9 cellular contexts compared by ENCODE assay signal in genomic region chr19:13037161-13037560, GRCh38. TPM values are rescaled to one million over a fixed set of nuclear protein-coding genes. Genes with fewer than 3 reads are reported as not detected.
DNase-seq lines count a peak whose midpoint lies in the region; ATAC-seq lines count a peak whose summit lies in the region.
"Had no signal": no experiment of that assay in that cellular context is flagged by ENCODE, and none has a peak within 500 bp of the region (broad histone marks: within the 10 kb centered on the region; RNA-seq: fewer than 3 reads in every experiment).

No MANE protein-coding gene starts in this region.

- peaks cover 20 to 46% of the 10 kb centered on the region in 2 donors for H3K4me1 ChIP-seq in esophagus (ENCODE audit: control insufficient read depth in 2 of 2, insufficient read depth in 2 of 2, low read length in 1 of 2)

- H3K27ac ChIP-seq in esophagus (ENCODE audit: low read depth in 2 of 2, low read length in 1 of 2): peak overlapping the region; percentile 75 to 89

- H3K27me3 ChIP-seq in esophagus (ENCODE audit: control insufficient read depth in 1 of 2, insufficient read depth in 2 of 2, low read length in 2 of 2): no peaks in the 10 kb centered on the region

- H3K36me3 ChIP-seq in esophagus (ENCODE audit: control insufficient read depth in 2 of 2, insufficient read depth in 2 of 2, low read length in 1 of 2): no peaks in the 10 kb centered on the region

- peak; percentile 25 for DNase-seq in CD1c-positive myeloid dendritic cell (ENCODE audit: extremely low spot score)
- DNase-seq in RKO (ENCODE audit: low spot score): peak; percentile 53
- DNase-seq in pulmonary artery endothelial cell (ENCODE audit: low read depth, low spot score): peak; percentile 71
- DNase-seq in Kasumi-1 (lab: John Stamatoyannopoulos, UW): no peak
- no peak for DNase-seq in SHP77 (lab: John Stamatoyannopoulos, UW)
- DNase-seq: activated T-cell treated with anti-CD3 and anti-CD28 coated beads, Interleukin-2, amount 50 U/mL, for 48 hours had no signal

- ATAC-seq in GM21825 (IDR thresholded peaks at IDR 0.05; ENCODE audit: unreplicated experiment) (no peak), HG03571 (IDR thresholded peaks at IDR 0.05; ENCODE audit: unreplicated experiment) (no peak)

- 30 to 44% methylated on average over 7 of the region's 7 CpGs for WGBS in esophagus, 2 donors

- H3K9me3 ChIP-seq in esophagus (ENCODE audit: control insufficient read depth in 2 of 2, insufficient read depth in 1 of 2, low read depth in 1 of 2, low read length in 1 of 2): no peaks in the 10 kb centered on the region

- no peak overlapping the region for H3K4me3 ChIP-seq in esophagus (ENCODE audit: low read depth in 1 of 2, low read length in 2 of 2)

RNA-seq across cellular contexts. Expression of gene NFIX, which starts 41.9 kb away (rescaled TPM):
- polyA plus RNA-seq in esophagus: 10 to 100 TPM; 26.9 to 38.5 TPM
- 23.3 and 23.8 TPM in 2 replicates for total RNA-seq in pulmonary artery endothelial cell

Comparison
In these comparisons a context has a peak if more than half of its experiments do, and no peak if none do; other contexts are left out.
1. DNase-seq: peak in CD1c-positive myeloid dendritic cell (single experiment), RKO (single experiment) and pulmonary artery endothelial cell (single experiment); none in Kasumi-1 (0 of 2) and SHP77 (0 of 2).